Comparison of ENCODE assay signal across 12 cellular contexts in genomic region chr1:39177641-39178040, GRCh38. TPM values are rescaled to one million over a fixed set of nuclear protein-coding genes. Genes with fewer than 3 reads are reported as not detected.
DNase-seq lines count a peak whose midpoint lies in the region; ATAC-seq and TF ChIP-seq lines count a peak whose summit lies in the region.
"Had no signal": no experiment of that assay in that cellular context is flagged by ENCODE, and none has a peak within 500 bp of the region (broad histone marks: within the 10 kb centered on the region; RNA-seq: fewer than 3 reads in every experiment).

No MANE protein-coding gene starts in this region.

- TF ChIP-seq CTCF in Calu3 (IDR thresholded peaks at IDR 0.05; ENCODE audit: unreplicated experiment) (no peak), foreskin keratinocyte (conservative IDR thresholded peaks at IDR 0.05) (no peak), progenitor cell of endocrine pancreas (IDR thresholded peaks at IDR 0.05; ENCODE audit: unreplicated experiment) (no peak)

- H3K9me3 Mint-ChIP-seq in Calu3 (ENCODE audit: low read depth, unreplicated experiment), result no peaks in the 10 kb centered on the region
- H3K9me3 Mint-ChIP-seq in progenitor cell of endocrine pancreas (ENCODE audit: low read depth), result no peaks in the 10 kb centered on the region
- H3K9me3 Mint-ChIP-seq: activated CD4-positive, alpha-beta memory T cell treated with anti-CD3 and anti-CD28 coated beads, Interleukin-2, amount 10 ng/mL, durations not matched to agents 7 days and 5 days; activated T-helper 2 cell treated with anti-CD3 and anti-CD28 coated beads, Interferon-gamma antibody, Interleukin-2, Interleukin-4, amounts not matched to agents 10 μg/mL and 5 μg/mL and 100 μg/mL, durations not matched to agents 14 hours and 24 hours and 36 hours; effector memory CD8-positive, alpha-beta T cell had no signal

- DNase-seq in Calu3, result no peak
- DNase-seq in RPMI7951 (ENCODE audit: low read depth), result peak; percentile 43
- no peak for DNase-seq in foreskin keratinocyte
- no peak for DNase-seq in progenitor cell of endocrine pancreas (ENCODE audit: low spot score, unreplicated experiment)
- no peak for DNase-seq in Kasumi-1 (lab: John Stamatoyannopoulos, UW)
- no peak for DNase-seq in activated gamma-delta T cell treated with Interleukin-2 at 50 U/mL for 16 hours
- no peak for DNase-seq in NCI-H1436 (lab: John Stamatoyannopoulos, UW)
- no peak for DNase-seq in activated naive CD4-positive, alpha-beta T cell treated with anti-CD3 and anti-CD28 coated beads, Interleukin-2, amount 50 U/mL, for 16 hours
- DNase-seq: activated CD4-positive, alpha-beta memory T cell treated with anti-CD3 and anti-CD28 coated beads, Interleukin-2, amount 10 ng/mL, durations not matched to agents 7 days and 5 days; effector memory CD8-positive, alpha-beta T cell; stimulated activated naive CD8-positive, alpha-beta T cell treated with anti-CD3 and anti-CD28 coated beads, Interleukin-15, Interleukin-2, amounts not matched to agents 100 U/mL and 50 U/mL, for 24 hours had no signal

- H3K27me3 ChIP-seq in foreskin keratinocyte, result no peaks in the 10 kb centered on the region

- H3K27me3 Mint-ChIP-seq in Calu3 (ENCODE audit: unreplicated experiment) (no peaks in the 10 kb centered on the region), progenitor cell of endocrine pancreas (no peaks in the 10 kb centered on the region)
- H3K27me3 Mint-ChIP-seq: activated CD4-positive, alpha-beta memory T cell treated with anti-CD3 and anti-CD28 coated beads, Interleukin-2, amount 10 ng/mL, durations not matched to agents 7 days and 5 days; effector memory CD8-positive, alpha-beta T cell had no signal

- no TSS peak for BruUV-seq in Calu3 (replicated peaks; lab: Mats Ljungman, UMichigan)

- peak; percentile 23 for ATAC-seq in foreskin keratinocyte
- ATAC-seq: effector memory CD8-positive, alpha-beta T cell; stimulated activated naive CD8-positive, alpha-beta T cell treated with anti-CD3 and anti-CD28 coated beads, Interleukin-15, Interleukin-2, amounts not matched to agents 100 U/mL and 50 U/mL, for 24 hours had no signal

- peaks cover 82% of the 10 kb centered on the region for H3K4me1 Mint-ChIP-seq in Calu3 (ENCODE audit: low read depth, unreplicated experiment)
- peaks cover 54% of the 10 kb centered on the region for H3K4me1 Mint-ChIP-seq in progenitor cell of endocrine pancreas (ENCODE audit: low read depth)
- H3K4me1 Mint-ChIP-seq: activated CD4-positive, alpha-beta memory T cell treated with anti-CD3 and anti-CD28 coated beads, Interleukin-2, amount 10 ng/mL, durations not matched to agents 7 days and 5 days had no signal

- H3K4me1 ChIP-seq in foreskin keratinocyte, result peaks cover 61% of the 10 kb centered on the region

- intact Hi-C loops in Calu3 (cut with micrococcal nuclease; ENCODE audit: unreplicated experiment), result loop anchor here (2.0 kb wide), 1 partner anchor 19 kb away; no protein-coding TSS in a partner anchor

- H3K4me3 Mint-ChIP-seq in Calu3 (ENCODE audit: low read depth, unreplicated experiment) (no peak overlapping the region), progenitor cell of endocrine pancreas (ENCODE audit: low read depth) (no peak overlapping the region)
- H3K4me3 Mint-ChIP-seq: activated CD4-positive, alpha-beta memory T cell treated with anti-CD3 and anti-CD28 coated beads, Interleukin-2, amount 10 ng/mL, durations not matched to agents 7 days and 5 days; effector memory CD8-positive, alpha-beta T cell had no signal

- CTCF ChIA-PET in Calu3 (lab: Charles Lee), result interaction anchor here (2.1 to 2.2 kb wide), 2 partner anchors 14 to 19 kb away, joined by 4 to 6 read pairs; no protein-coding TSS in a partner anchor

- peak overlapping the region; percentile 87 for H3K27ac ChIP-seq in foreskin keratinocyte

- H3K36me3 Mint-ChIP-seq in Calu3 (ENCODE audit: insufficient read depth, unreplicated experiment) (peaks cover 13% of the 10 kb centered on the region), progenitor cell of endocrine pancreas (ENCODE audit: insufficient read depth) (peaks cover 2% of the 10 kb centered on the region)

- H3K27ac Mint-ChIP-seq in Calu3 (ENCODE audit: unreplicated experiment), result peak overlapping the region; percentile 74
- peak overlapping the region; percentile 97 for H3K27ac Mint-ChIP-seq in progenitor cell of endocrine pancreas
- H3K27ac Mint-ChIP-seq: activated CD4-positive, alpha-beta memory T cell treated with anti-CD3 and anti-CD28 coated beads, Interleukin-2, amount 10 ng/mL, durations not matched to agents 7 days and 5 days; activated T-helper 2 cell treated with anti-CD3 and anti-CD28 coated beads, Interferon-gamma antibody, Interleukin-2, Interleukin-4, amounts not matched to agents 10 μg/mL and 5 μg/mL and 100 μg/mL, durations not matched to agents 14 hours and 24 hours and 36 hours; effector memory CD8-positive, alpha-beta T cell had no signal

RNA-seq across cellular contexts. Expression of gene MACF1, which starts 26.9 kb away (rescaled TPM):
- total RNA-seq in Calu3 (2022), result 701 and 705 TPM in 2 replicates
- total RNA-seq in RPMI7951 (2014; rRNA removed; shearing (Covaris generic)), result 82.3 and 88.4 TPM in 2 replicates
- total RNA-seq in foreskin keratinocyte, result 138 and 151 TPM in 2 replicates
- polyA plus RNA-seq in foreskin keratinocyte, result 37.4 and 38.0 TPM in 2 replicates
- 241 and 285 TPM in 2 replicates for total RNA-seq in progenitor cell of endocrine pancreas
